1 cellular context compared by ENCODE assay signal in the genomic region with DNA sequence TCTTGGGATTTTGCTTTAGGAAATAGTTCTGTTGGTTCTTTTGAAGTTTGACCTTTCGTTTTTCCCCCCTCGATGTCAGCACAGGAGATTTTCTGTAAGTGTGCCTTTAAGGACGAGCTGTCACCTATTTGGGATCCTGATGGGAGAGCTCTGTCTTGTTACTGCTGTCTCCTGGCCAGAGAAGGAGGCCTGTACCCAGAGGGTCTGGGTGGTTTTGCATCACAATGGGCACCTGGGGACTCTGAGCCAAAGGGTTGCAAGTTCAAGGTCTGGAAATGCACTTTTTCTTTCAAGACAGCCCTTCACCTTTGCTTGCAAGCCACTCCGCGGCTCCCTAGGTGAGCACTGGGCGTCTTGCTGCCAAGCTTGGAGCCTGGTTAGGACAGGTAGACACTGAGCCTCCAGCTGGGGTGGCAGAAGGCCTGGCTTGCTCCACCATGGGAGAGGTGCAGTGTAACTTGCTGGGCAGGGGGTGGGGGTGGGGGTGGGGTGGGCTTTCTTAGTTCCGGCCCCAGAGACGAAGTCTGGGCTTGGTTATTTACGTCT.
TF ChIP-seq lines count a peak whose summit lies in the region.

No MANE protein-coding gene starts in this region.

TF ChIP-seq in WTC11, 78 proteins besides CTCF, POLR2A, EP300 and RAD21 (continued from another document):
- no peak for TF ChIP-seq NFYB (CRISPR knock-in tag; conservative IDR thresholded peaks at IDR 0.05; ENCODE audit: low read depth)
- TF ChIP-seq NR1H2 (CRISPR knock-in tag; IDR thresholded peaks at IDR 0.05) = no peak
- no peak for TF ChIP-seq JAZF1 (CRISPR knock-in tag; IDR thresholded peaks at IDR 0.05)
- TF ChIP-seq OVOL2 (CRISPR knock-in tag; IDR thresholded peaks at IDR 0.05; ENCODE audit: borderline replicate concordance) = no peak
- TF ChIP-seq, protein P1, sequence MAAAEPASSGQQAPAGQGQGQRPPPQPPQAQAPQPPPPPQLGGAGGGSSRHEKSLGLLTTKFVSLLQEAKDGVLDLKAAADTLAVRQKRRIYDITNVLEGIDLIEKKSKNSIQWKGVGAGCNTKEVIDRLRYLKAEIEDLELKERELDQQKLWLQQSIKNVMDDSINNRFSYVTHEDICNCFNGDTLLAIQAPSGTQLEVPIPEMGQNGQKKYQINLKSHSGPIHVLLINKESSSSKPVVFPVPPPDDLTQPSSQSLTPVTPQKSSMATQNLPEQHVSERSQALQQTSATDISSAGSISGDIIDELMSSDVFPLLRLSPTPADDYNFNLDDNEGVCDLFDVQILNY (CRISPR knock-in tag; IDR thresholded peaks at IDR 0.05) = no peak
- no peak for TF ChIP-seq TEAD1 (CRISPR knock-in tag; IDR thresholded peaks at IDR 0.05)
- no peak for TF ChIP-seq FOXK1 (CRISPR knock-in tag; IDR thresholded peaks at IDR 0.05)
- TF ChIP-seq, protein P2, sequence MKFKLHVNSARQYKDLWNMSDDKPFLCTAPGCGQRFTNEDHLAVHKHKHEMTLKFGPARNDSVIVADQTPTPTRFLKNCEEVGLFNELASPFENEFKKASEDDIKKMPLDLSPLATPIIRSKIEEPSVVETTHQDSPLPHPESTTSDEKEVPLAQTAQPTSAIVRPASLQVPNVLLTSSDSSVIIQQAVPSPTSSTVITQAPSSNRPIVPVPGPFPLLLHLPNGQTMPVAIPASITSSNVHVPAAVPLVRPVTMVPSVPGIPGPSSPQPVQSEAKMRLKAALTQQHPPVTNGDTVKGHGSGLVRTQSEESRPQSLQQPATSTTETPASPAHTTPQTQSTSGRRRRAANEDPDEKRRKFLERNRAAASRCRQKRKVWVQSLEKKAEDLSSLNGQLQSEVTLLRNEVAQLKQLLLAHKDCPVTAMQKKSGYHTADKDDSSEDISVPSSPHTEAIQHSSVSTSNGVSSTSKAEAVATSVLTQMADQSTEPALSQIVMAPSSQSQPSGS (CRISPR knock-in tag; IDR thresholded peaks at IDR 0.05; ENCODE audit: borderline replicate concordance, low read depth) = no peak
TF ChIP-seq in WTC11: peak in this region for 0.
